In genomic region chr22:19066531-19067271, GRCh38 we compare ENCODE assay signal across 12 cellular contexts. TPM values are rescaled to one million over a fixed set of nuclear protein-coding genes. Genes with fewer than 3 reads are reported as not detected.
DNase-seq lines count a peak whose midpoint lies in the region; ATAC-seq, FAIRE-seq and TF ChIP-seq lines count a peak whose summit lies in the region.
"Had no signal": no experiment of that assay in that cellular context is flagged by ENCODE, and none has a peak within 500 bp of the region (broad histone marks: within the 10 kb centered on the region; RNA-seq: fewer than 3 reads in every experiment).

No MANE protein-coding gene starts in this region.

- no peaks in the 10 kb centered on the region for H3K4me1 Mint-ChIP-seq in activated CD4-positive, alpha-beta memory T cell treated with anti-CD3 and anti-CD28 coated beads, Interleukin-2, amount 10 ng/mL, durations not matched to agents 7 days and 5 days
- no peaks in the 10 kb centered on the region for H3K4me1 Mint-ChIP-seq in activated CD4-positive, alpha-beta memory T cell treated with anti-CD3 and anti-CD28 coated beads for 36 hours (ENCODE audit: low read depth)
- peaks cover 7% of the 10 kb centered on the region for H3K4me1 Mint-ChIP-seq in astrocyte (ENCODE audit: low read depth, unreplicated experiment)

- H3K27me3 ChIP-seq in astrocyte (ENCODE audit: insufficient read depth, low read length) (no peaks in the 10 kb centered on the region), foreskin keratinocyte (no peaks in the 10 kb centered on the region), spleen (replicated peaks in 1 of 7) (no peaks in the 10 kb centered on the region)
- H3K27me3 ChIP-seq: colonic mucosa had no signal

- H3K36me3 ChIP-seq in astrocyte (ENCODE audit: insufficient read depth, low read length) (peaks cover 2% of the 10 kb centered on the region), spleen (peaks cover 0 to 100% (median 92%) of the 10 kb centered on the region in 6 donors)
- H3K36me3 ChIP-seq: colonic mucosa had no signal

- peaks cover 35% of the 10 kb centered on the region for H3K36me3 Mint-ChIP-seq in activated CD4-positive, alpha-beta memory T cell treated with anti-CD3 and anti-CD28 coated beads, Interleukin-2, amount 10 ng/mL, durations not matched to agents 7 days and 5 days (ENCODE audit: low read depth)
- peaks cover 23% of the 10 kb centered on the region for H3K36me3 Mint-ChIP-seq in activated CD4-positive, alpha-beta memory T cell treated with anti-CD3 and anti-CD28 coated beads for 36 hours
- peaks cover 17% of the 10 kb centered on the region for H3K36me3 Mint-ChIP-seq in astrocyte (ENCODE audit: low read depth, unreplicated experiment)

- POLR2A ChIA-PET in activated CD4-positive, alpha-beta memory T cell treated with anti-CD3 and anti-CD28 coated beads, Interleukin-2, amount 10 ng/mL, durations not matched to agents 7 days and 5 days (lab: Charles Lee): no interaction called here
- POLR2A ChIA-PET in activated CD4-positive, alpha-beta memory T cell treated with anti-CD3 and anti-CD28 coated beads for 36 hours (lab: Charles Lee): no interaction called here

- H3K4me3 ChIP-seq in astrocyte (ENCODE audit: insufficient read depth, low read depth, low read length) (no peak overlapping the region), spleen (no peak overlapping the region)
- H3K4me3 ChIP-seq: colonic mucosa had no signal

- CTCF ChIA-PET in activated CD4-positive, alpha-beta memory T cell treated with anti-CD3 and anti-CD28 coated beads, Interleukin-2, amount 10 ng/mL, durations not matched to agents 7 days and 5 days (lab: Charles Lee): no interaction called here
- CTCF ChIA-PET in activated CD4-positive, alpha-beta memory T cell treated with anti-CD3 and anti-CD28 coated beads for 36 hours (lab: Charles Lee): interaction anchor here (1.0 kb wide), 1 partner anchor 10 kb away, joined by 4 read pairs; no protein-coding TSS in a partner anchor

- no peak overlapping the region for H3K27ac Mint-ChIP-seq in activated CD4-positive, alpha-beta memory T cell treated with anti-CD3 and anti-CD28 coated beads, Interleukin-2, amount 10 ng/mL, durations not matched to agents 7 days and 5 days
- H3K27ac Mint-ChIP-seq in activated CD4-positive, alpha-beta memory T cell treated with anti-CD3 and anti-CD28 coated beads for 36 hours: no peak overlapping the region
- peak overlapping the region; percentile 34 for H3K27ac Mint-ChIP-seq in astrocyte (ENCODE audit: unreplicated experiment)

- TF ChIP-seq POLR2A in spleen (IDR thresholded peaks at IDR 0.05): no peak

- no peak overlapping the region for H2AFZ ChIP-seq in astrocyte (ENCODE audit: low read depth, low read length)

- no peak for TF ChIP-seq CTCF in astrocyte (IDR thresholded peaks at IDR 0.05; ENCODE audit: insufficient read depth, low read depth, low read length)
- no peak for TF ChIP-seq CTCF in foreskin keratinocyte (conservative IDR thresholded peaks at IDR 0.05)
- TF ChIP-seq CTCF in spleen (IDR thresholded peaks at IDR 0.05 in 8 of 11, conservative IDR thresholded peaks at IDR 0.05 in 3 of 11): no peak

- H3K27ac ChIP-seq in astrocyte (ENCODE audit: low read depth, low read length) (no peak overlapping the region), foreskin keratinocyte (no peak overlapping the region), spleen (no peak overlapping the region)
- H3K27ac ChIP-seq: 22Rv1, colonic mucosa had no signal

- no peaks in the 10 kb centered on the region for H3K27me3 Mint-ChIP-seq in activated CD4-positive, alpha-beta memory T cell treated with anti-CD3 and anti-CD28 coated beads, Interleukin-2, amount 10 ng/mL, durations not matched to agents 7 days and 5 days
- H3K27me3 Mint-ChIP-seq in activated CD4-positive, alpha-beta memory T cell treated with anti-CD3 and anti-CD28 coated beads for 36 hours: no peaks in the 10 kb centered on the region
- H3K27me3 Mint-ChIP-seq in astrocyte (ENCODE audit: low read depth, unreplicated experiment): no peaks in the 10 kb centered on the region

- peak overlapping the region; percentile 19 for H3K4me2 ChIP-seq in astrocyte (ENCODE audit: low read length)

- no peak overlapping the region for H3K4me3 Mint-ChIP-seq in activated CD4-positive, alpha-beta memory T cell treated with anti-CD3 and anti-CD28 coated beads, Interleukin-2, amount 10 ng/mL, durations not matched to agents 7 days and 5 days
- H3K4me3 Mint-ChIP-seq in activated CD4-positive, alpha-beta memory T cell treated with anti-CD3 and anti-CD28 coated beads for 36 hours: no peak overlapping the region
- no peak overlapping the region for H3K4me3 Mint-ChIP-seq in astrocyte (ENCODE audit: unreplicated experiment)

- H3K79me2 ChIP-seq in astrocyte (ENCODE audit: insufficient read depth, low read length): peaks cover 15% of the 10 kb centered on the region

- FAIRE-seq in astrocyte (lab: Jason Lieb, UNC): peak; percentile 70

- H3K9me3 ChIP-seq in astrocyte (ENCODE audit: insufficient read depth, low read depth, low read length) (no peaks in the 10 kb centered on the region), spleen (no peaks in the 10 kb centered on the region)
- H3K9me3 ChIP-seq: colonic mucosa had no signal

- peak; percentile 91 for ATAC-seq in foreskin keratinocyte
- ATAC-seq in GM21515 (IDR thresholded peaks at IDR 0.05; ENCODE audit: unreplicated experiment): no peak
- no peak for ATAC-seq in HG03439 (IDR thresholded peaks at IDR 0.05; ENCODE audit: unreplicated experiment)
- no peak for ATAC-seq in GM18861 (IDR thresholded peaks at IDR 0.05; ENCODE audit: unreplicated experiment)

- 92 to 99% (median 97%) methylated on average over 8 to 11 of the region's 11 CpGs for WGBS in spleen, 5 donors

- intact Hi-C loops in activated CD4-positive, alpha-beta memory T cell treated with anti-CD3 and anti-CD28 coated beads for 36 hours (cut with micrococcal nuclease): no loop called here
- intact Hi-C loops in spleen (cut with DNase I; ENCODE audit: low total_unique reads): no loop called here

- peak overlapping the region; percentile 5 for H3K9ac ChIP-seq in astrocyte (ENCODE audit: low read length)

- no peaks in the 10 kb centered on the region for H3K9me3 Mint-ChIP-seq in activated CD4-positive, alpha-beta memory T cell treated with anti-CD3 and anti-CD28 coated beads, Interleukin-2, amount 10 ng/mL, durations not matched to agents 7 days and 5 days
- no peaks in the 10 kb centered on the region for H3K9me3 Mint-ChIP-seq in activated CD4-positive, alpha-beta memory T cell treated with anti-CD3 and anti-CD28 coated beads for 36 hours
- H3K9me3 Mint-ChIP-seq in astrocyte (ENCODE audit: unreplicated experiment): no peaks in the 10 kb centered on the region

- peak; percentile 9 for DNase-seq in activated CD4-positive, alpha-beta memory T cell treated with anti-CD3 and anti-CD28 coated beads, Interleukin-2, amount 10 ng/mL, durations not matched to agents 7 days and 5 days
- no peak for DNase-seq in activated CD4-positive, alpha-beta memory T cell treated with anti-CD3 and anti-CD28 coated beads for 36 hours
- DNase-seq in astrocyte (ENCODE audit: low read depth) (peak; percentile 67), foreskin keratinocyte (peak; percentile 59 to 79), spleen (peak; percentile 44)
- DNase-seq: activated CD4-positive, CD25-positive, alpha-beta regulatory T cell; activated gamma-delta T cell; colonic mucosa had no signal

- H3K4me1 ChIP-seq in astrocyte (ENCODE audit: insufficient read depth, low read length): peaks cover 8% of the 10 kb centered on the region
- peaks cover 8% of the 10 kb centered on the region for H3K4me1 ChIP-seq in foreskin keratinocyte
- H3K4me1 ChIP-seq in spleen: peaks cover 0 to 19% (median 0%) of the 10 kb centered on the region in 6 donors
- H3K4me1 ChIP-seq: colonic mucosa had no signal

- H4K20me1 ChIP-seq in astrocyte (ENCODE audit: insufficient read depth, low read length): peaks cover 77% of the 10 kb centered on the region

RNA-seq across cellular contexts. Expression of gene DGCR2, which starts 55.5 kb away (rescaled TPM):
- 10 to 100 TPM; 29.7 to 30.8 TPM for total RNA-seq in activated CD4-positive, alpha-beta memory T cell treated with anti-CD3 and anti-CD28 coated beads, Interleukin-2, amount 10 ng/mL, durations not matched to agents 7 days and 5 days
- total RNA-seq in activated CD4-positive, alpha-beta memory T cell treated with anti-CD3 and anti-CD28 coated beads for 36 hours: 10 to 100 TPM; 17.4 to 17.6 TPM
- total RNA-seq in astrocyte (48.4 and 49.4 TPM in 2 replicates), foreskin keratinocyte (40.4 and 43.1 TPM in 2 replicates), spleen (10 to 100 TPM; 40.4 to 60.7 (median 51.3) TPM)
- polyA plus RNA-seq in foreskin keratinocyte (22.9 and 23.0 TPM in 2 replicates), spleen (10 to 100 TPM in 2 of 3 donors, 1 to 10 TPM in 1; 9.5 to 26.0 (median 11.8) TPM)
